ENCODE assay signal across 17 cellular contexts in genomic region chr9:100064872-100065581, GRCh38. TPM values are rescaled to one million over a fixed set of nuclear protein-coding genes. Genes with fewer than 3 reads are reported as not detected.
DNase-seq lines count a peak whose midpoint lies in the region; ATAC-seq, FAIRE-seq and TF ChIP-seq lines count a peak whose summit lies in the region.
"Had no signal": no experiment of that assay in that cellular context is flagged by ENCODE, and none has a peak within 500 bp of the region (broad histone marks: within the 10 kb centered on the region; RNA-seq: fewer than 3 reads in every experiment).

No MANE protein-coding gene starts in this region.

- H3K27ac Mint-ChIP-seq in astrocyte (ENCODE audit: unreplicated experiment): no peak overlapping the region
- H3K27ac Mint-ChIP-seq: activated CD4-positive, alpha-beta T cell treated with anti-CD3 and anti-CD28 coated beads, Interleukin-2, amount 10 ng/mL, durations not matched to agents 7 days and 5 days; stimulated activated memory B cell treated with anti-CD40 and anti-IgM and Interleukin-4, amounts not matched to agents 10 μg/mL and 1 μg/mL and 100 μg/mL, for 72 hours; T-helper 1 cell treated with Interleukin-12 subunit alpha and Interleukin-12 subunit beta and Interleukin-4 antibody, amounts not matched to agents 30 μg/mL and 1 μg/mL, for 36 hours had no signal

- H3K27me3 Mint-ChIP-seq in astrocyte (ENCODE audit: low read depth, unreplicated experiment): no peaks in the 10 kb centered on the region
- H3K27me3 Mint-ChIP-seq: activated CD4-positive, alpha-beta T cell treated with anti-CD3 and anti-CD28 coated beads, Interleukin-2, amount 10 ng/mL, durations not matched to agents 7 days and 5 days; naive thymus-derived CD8-positive, alpha-beta T cell; stimulated activated memory B cell treated with anti-CD40 and anti-IgM and Interleukin-4, amounts not matched to agents 10 μg/mL and 1 μg/mL and 100 μg/mL, for 72 hours had no signal

- H3K36me3 Mint-ChIP-seq in astrocyte (ENCODE audit: low read depth, unreplicated experiment): peaks cover 8% of the 10 kb centered on the region
- H3K36me3 Mint-ChIP-seq: stimulated activated memory B cell treated with anti-CD40 and anti-IgM and Interleukin-4, amounts not matched to agents 10 μg/mL and 1 μg/mL and 100 μg/mL, for 72 hours had no signal

- peaks cover 6% of the 10 kb centered on the region for H3K9me3 Mint-ChIP-seq in astrocyte (ENCODE audit: unreplicated experiment)
- H3K9me3 Mint-ChIP-seq: activated CD4-positive, alpha-beta T cell treated with anti-CD3 and anti-CD28 coated beads, Interleukin-2, amount 10 ng/mL, durations not matched to agents 7 days and 5 days; stimulated activated memory B cell treated with anti-CD40 and anti-IgM and Interleukin-4, amounts not matched to agents 10 μg/mL and 1 μg/mL and 100 μg/mL, for 72 hours; T-helper 1 cell treated with Interleukin-12 subunit alpha and Interleukin-12 subunit beta and Interleukin-4 antibody, amounts not matched to agents 30 μg/mL and 1 μg/mL, for 36 hours had no signal

- no peak overlapping the region for H3K4me2 ChIP-seq in astrocyte (ENCODE audit: low read length)

- H3K27ac ChIP-seq in astrocyte (ENCODE audit: low read depth, low read length): no peak overlapping the region

- H4K20me1 ChIP-seq in astrocyte (ENCODE audit: insufficient read depth, low read length): peaks cover 38% of the 10 kb centered on the region

- H3K27me3 ChIP-seq in astrocyte (ENCODE audit: insufficient read depth, low read length): no peaks in the 10 kb centered on the region

- H3K4me3 Mint-ChIP-seq in astrocyte (ENCODE audit: unreplicated experiment): no peak overlapping the region
- H3K4me3 Mint-ChIP-seq: activated CD4-positive, alpha-beta T cell treated with anti-CD3 and anti-CD28 coated beads, Interleukin-2, amount 10 ng/mL, durations not matched to agents 7 days and 5 days; naive thymus-derived CD8-positive, alpha-beta T cell; stimulated activated memory B cell treated with anti-CD40 and anti-IgM and Interleukin-4, amounts not matched to agents 10 μg/mL and 1 μg/mL and 100 μg/mL, for 72 hours; T-helper 1 cell treated with Interleukin-12 subunit alpha and Interleukin-12 subunit beta and Interleukin-4 antibody, amounts not matched to agents 30 μg/mL and 1 μg/mL, for 36 hours had no signal

- no peaks in the 10 kb centered on the region for H3K4me1 ChIP-seq in astrocyte (ENCODE audit: insufficient read depth, low read length)

- H3K4me3 ChIP-seq in astrocyte (ENCODE audit: insufficient read depth, low read depth, low read length): no peak overlapping the region

- DNase-seq in AG09319 (ENCODE audit: extremely low read depth, low read depth) (peak; percentile 16), M059J (ENCODE audit: low read depth) (peak; percentile 63), astrocyte (ENCODE audit: low read depth) (peak; percentile 69), glomerular visceral epithelial cell (ENCODE audit: extremely low spot score) (peak; percentile 24), SHP77 treated with DMSO at 0.1 percent for 48 hours (lab: John Stamatoyannopoulos, UW) (no peak)
- DNase-seq: activated CD4-positive, alpha-beta T cell treated with anti-CD3 and anti-CD28 coated beads, Interleukin-2, amount 10 ng/mL, durations not matched to agents 7 days and 5 days; effector CD4-positive, alpha-beta T cell; naive thymus-derived CD8-positive, alpha-beta T cell; NCI-H345; retina; stimulated activated CD4-positive, alpha-beta T cell treated with anti-CD3 and anti-CD28 coated beads, Interleukin-4, amount 100 ng/mL, for 4 hours had no signal

- TF ChIP-seq CTCF in AG09319 (IDR thresholded peaks at IDR 0.05; ENCODE audit: low read depth, low read length) (no peak), astrocyte (IDR thresholded peaks at IDR 0.05; ENCODE audit: insufficient read depth, low read depth, low read length) (no peak)

- no peaks in the 10 kb centered on the region for H3K36me3 ChIP-seq in astrocyte (ENCODE audit: insufficient read depth, low read length)

- H3K79me2 ChIP-seq in astrocyte (ENCODE audit: insufficient read depth, low read length): peaks cover 12% of the 10 kb centered on the region

- ATAC-seq in GM21723 (IDR thresholded peaks at IDR 0.05; ENCODE audit: unreplicated experiment) (no peak), GM18868 (IDR thresholded peaks at IDR 0.05; ENCODE audit: unreplicated experiment) (no peak), HG02623 (IDR thresholded peaks at IDR 0.05; ENCODE audit: unreplicated experiment) (no peak)
- ATAC-seq: naive thymus-derived CD8-positive, alpha-beta T cell; stimulated activated memory B cell treated with anti-CD40 and anti-IgM and Interleukin-4, amounts not matched to agents 10 μg/mL and 1 μg/mL and 100 μg/mL, for 72 hours had no signal

- no peak overlapping the region for H2AFZ ChIP-seq in astrocyte (ENCODE audit: low read depth, low read length)

- H3K9me3 ChIP-seq in astrocyte (ENCODE audit: insufficient read depth, low read depth, low read length): no peaks in the 10 kb centered on the region

- no peak overlapping the region for H3K9ac ChIP-seq in astrocyte (ENCODE audit: low read length)

- FAIRE-seq in astrocyte (lab: Jason Lieb, UNC): no peak
- FAIRE-seq: urothelium cell line had no signal

- H3K4me1 Mint-ChIP-seq in astrocyte (ENCODE audit: low read depth, unreplicated experiment): peaks cover 9% of the 10 kb centered on the region

RNA-seq across cellular contexts. Expression of gene ERP44, which starts 33.8 kb away (rescaled TPM):
- total RNA-seq in M059J (2014; rRNA removed; shearing (Covaris generic)): 42.4 and 52.5 TPM in 2 replicates
- total RNA-seq in astrocyte: 27.0 and 27.5 TPM in 2 replicates

RNA-seq across cellular contexts. Expression of gene INVS, which starts 34.0 kb away (rescaled TPM):
- total RNA-seq in M059J (2014; rRNA removed; shearing (Covaris generic)): 11.8 and 11.9 TPM in 2 replicates
- 15.3 and 17.5 TPM in 2 replicates for total RNA-seq in astrocyte
